Comparison of ENCODE assay signal across 2 cellular contexts in the genomic region with DNA sequence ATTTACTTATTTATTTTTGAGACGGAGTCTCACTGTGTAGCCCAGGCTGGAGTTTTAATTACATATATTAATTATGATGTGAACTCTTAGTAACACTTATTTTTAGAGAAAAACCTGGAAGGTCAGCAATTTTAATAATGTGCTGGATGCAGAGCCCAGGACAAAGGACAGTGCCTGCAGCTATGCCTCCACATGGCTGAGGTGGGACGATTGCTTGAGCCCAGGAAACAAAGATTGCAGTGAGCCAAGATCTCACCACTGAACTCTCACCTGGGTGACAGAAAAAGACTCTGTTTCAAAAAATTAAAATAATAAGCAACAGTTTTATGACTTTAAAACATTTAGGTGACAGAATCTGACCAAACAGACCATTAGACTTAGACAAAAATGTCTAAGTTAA.
TF ChIP-seq lines count a peak whose summit lies in the region.

No MANE protein-coding gene starts in this region.

TF ChIP-seq in HEK293, 187 proteins besides CTCF, POLR2A, EP300 and RAD21:
- TF ChIP-seq ZNF670 (tag by site-specific recombination; IDR thresholded peaks at IDR 0.05; ENCODE audit: low read depth) (no peak), ZNF473 (tag by site-specific recombination; IDR thresholded peaks at IDR 0.05) (no peak), ZNF785 (tag by site-specific recombination; IDR thresholded peaks at IDR 0.05) (no peak)
- TF ChIP-seq, protein P1, sequence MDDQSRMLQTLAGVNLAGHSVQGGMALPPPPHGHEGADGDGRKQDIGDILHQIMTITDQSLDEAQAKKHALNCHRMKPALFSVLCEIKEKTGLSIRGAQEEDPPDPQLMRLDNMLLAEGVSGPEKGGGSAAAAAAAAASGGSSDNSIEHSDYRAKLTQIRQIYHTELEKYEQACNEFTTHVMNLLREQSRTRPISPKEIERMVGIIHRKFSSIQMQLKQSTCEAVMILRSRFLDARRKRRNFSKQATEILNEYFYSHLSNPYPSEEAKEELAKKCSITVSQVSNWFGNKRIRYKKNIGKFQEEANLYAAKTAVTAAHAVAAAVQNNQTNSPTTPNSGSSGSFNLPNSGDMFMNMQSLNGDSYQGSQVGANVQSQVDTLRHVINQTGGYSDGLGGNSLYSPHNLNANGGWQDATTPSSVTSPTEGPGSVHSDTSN (CRISPR knock-in tag; IDR thresholded peaks at IDR 0.05), result no peak
- TF ChIP-seq, protein P2, sequence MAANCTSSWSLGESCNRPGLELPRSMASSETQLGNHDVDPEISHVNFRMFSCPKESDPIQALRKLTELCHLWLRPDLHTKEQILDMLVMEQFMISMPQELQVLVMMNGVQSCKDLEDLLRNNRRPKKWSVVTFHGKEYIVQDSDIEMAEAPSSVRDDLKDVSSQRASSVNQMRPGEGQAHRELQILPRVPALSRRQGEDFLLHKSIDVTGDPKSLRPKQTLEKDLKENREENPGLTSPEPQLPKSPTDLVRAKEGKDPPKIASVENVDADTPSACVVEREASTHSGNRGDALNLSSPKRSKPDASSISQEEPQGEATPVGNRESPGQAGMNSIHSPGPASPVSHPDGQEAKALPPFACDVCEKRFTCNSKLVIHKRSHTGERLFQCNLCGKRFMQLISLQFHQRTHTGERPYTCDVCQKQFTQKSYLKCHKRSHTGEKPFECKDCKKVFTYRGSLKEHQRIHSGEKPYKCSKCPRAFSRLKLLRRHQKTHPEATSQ (tag by site-specific recombination; IDR thresholded peaks at IDR 0.05), result no peak
- TF ChIP-seq, protein P3, sequence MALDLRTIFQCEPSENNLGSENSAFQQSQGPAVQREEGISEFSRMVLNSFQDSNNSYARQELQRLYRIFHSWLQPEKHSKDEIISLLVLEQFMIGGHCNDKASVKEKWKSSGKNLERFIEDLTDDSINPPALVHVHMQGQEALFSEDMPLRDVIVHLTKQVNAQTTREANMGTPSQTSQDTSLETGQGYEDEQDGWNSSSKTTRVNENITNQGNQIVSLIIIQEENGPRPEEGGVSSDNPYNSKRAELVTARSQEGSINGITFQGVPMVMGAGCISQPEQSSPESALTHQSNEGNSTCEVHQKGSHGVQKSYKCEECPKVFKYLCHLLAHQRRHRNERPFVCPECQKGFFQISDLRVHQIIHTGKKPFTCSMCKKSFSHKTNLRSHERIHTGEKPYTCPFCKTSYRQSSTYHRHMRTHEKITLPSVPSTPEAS (tag by site-specific recombination; IDR thresholded peaks at IDR 0.05), result no peak
- TF ChIP-seq, protein P4, sequence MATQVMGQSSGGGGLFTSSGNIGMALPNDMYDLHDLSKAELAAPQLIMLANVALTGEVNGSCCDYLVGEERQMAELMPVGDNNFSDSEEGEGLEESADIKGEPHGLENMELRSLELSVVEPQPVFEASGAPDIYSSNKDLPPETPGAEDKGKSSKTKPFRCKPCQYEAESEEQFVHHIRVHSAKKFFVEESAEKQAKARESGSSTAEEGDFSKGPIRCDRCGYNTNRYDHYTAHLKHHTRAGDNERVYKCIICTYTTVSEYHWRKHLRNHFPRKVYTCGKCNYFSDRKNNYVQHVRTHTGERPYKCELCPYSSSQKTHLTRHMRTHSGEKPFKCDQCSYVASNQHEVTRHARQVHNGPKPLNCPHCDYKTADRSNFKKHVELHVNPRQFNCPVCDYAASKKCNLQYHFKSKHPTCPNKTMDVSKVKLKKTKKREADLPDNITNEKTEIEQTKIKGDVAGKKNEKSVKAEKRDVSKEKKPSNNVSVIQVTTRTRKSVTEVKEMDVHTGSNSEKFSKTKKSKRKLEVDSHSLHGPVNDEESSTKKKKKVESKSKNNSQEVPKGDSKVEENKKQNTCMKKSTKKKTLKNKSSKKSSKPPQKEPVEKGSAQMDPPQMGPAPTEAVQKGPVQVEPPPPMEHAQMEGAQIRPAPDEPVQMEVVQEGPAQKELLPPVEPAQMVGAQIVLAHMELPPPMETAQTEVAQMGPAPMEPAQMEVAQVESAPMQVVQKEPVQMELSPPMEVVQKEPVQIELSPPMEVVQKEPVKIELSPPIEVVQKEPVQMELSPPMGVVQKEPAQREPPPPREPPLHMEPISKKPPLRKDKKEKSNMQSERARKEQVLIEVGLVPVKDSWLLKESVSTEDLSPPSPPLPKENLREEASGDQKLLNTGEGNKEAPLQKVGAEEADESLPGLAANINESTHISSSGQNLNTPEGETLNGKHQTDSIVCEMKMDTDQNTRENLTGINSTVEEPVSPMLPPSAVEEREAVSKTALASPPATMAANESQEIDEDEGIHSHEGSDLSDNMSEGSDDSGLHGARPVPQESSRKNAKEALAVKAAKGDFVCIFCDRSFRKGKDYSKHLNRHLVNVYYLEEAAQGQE (tag by site-specific recombination; IDR thresholded peaks at IDR 0.05), result 0 out of 2 replicates have a peak, but pooled peaks have one; percentile 15

TF ChIP-seq in K562, 482 proteins besides CTCF, POLR2A, EP300 and RAD21 (continued from another document):
- TF ChIP-seq ZNF316 (IDR thresholded peaks at IDR 0.05), result 0 out of 2 replicates have a peak, but pooled peaks have one; percentile 5
